In the genomic region with DNA sequence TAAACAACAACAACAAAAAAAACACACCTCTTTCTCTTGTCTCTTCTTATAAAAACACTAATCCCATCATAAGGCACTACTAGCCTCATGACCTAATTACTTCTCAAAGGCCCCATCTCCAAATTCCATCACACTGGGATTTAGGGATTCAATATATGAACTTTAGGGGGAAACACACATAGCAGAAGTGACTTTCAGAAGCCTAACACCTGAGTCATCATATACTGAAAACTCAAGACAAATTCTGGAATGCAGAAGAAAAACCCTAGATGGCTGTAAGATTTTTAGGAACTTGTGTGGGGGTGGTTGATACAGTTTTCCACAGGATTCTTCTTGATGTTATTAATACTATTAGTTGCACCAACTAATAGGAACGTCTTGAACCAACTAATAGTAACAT, we compare ENCODE assay signal across 1 cellular context.
TF ChIP-seq lines count a peak whose summit lies in the region.

No MANE protein-coding gene starts in this region.

TF ChIP-seq in IMR-90, 13 proteins besides CTCF, POLR2A, EP300 and RAD21:
- TF ChIP-seq SMC3 (IDR thresholded peaks at IDR 0.05; ENCODE audit: low read depth, low read length) (no peak), CEBPB (IDR thresholded peaks at IDR 0.05; ENCODE audit: low read depth, low read length) (no peak), MAZ (IDR thresholded peaks at IDR 0.05; ENCODE audit: borderline replicate concordance, low read depth, low read length) (no peak), MAFK (IDR thresholded peaks at IDR 0.05; ENCODE audit: low read depth, low read length) (peak; percentile 78)
TF ChIP-seq in IMR-90: peak in this region for 1.
